Comparison of ENCODE assay signal across 10 cellular contexts in the genomic region with DNA sequence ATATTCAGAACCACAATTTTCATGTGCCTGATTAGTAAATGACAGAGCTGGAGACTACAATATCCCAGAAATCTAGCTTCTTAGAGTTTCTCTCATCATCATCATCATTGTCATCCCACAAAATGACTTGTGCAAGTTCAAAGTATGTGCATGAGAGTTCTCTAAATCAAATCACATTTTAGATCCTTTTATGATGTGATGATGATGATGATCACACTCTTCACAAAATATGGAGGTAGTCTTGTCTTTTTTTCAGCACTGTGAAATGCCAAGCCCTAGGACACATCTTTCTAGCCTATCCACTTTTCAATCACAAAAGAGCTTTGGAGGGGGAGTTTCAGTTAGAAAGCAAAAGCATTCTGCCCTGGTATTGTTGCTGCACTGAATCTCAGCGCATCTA. TPM values are rescaled to one million over a fixed set of nuclear protein-coding genes. Genes with fewer than 3 reads are reported as not detected.
A peak's percentile ranks its signal among the peaks of the same experiment; 100 is the strongest.
DNase-seq lines count a peak whose midpoint lies in the region; ATAC-seq and TF ChIP-seq lines count a peak whose summit lies in the region.
"Had no signal": no experiment of that assay in that cellular context is flagged by ENCODE, and none has a peak within 500 bp of the region (broad histone marks: within the 10 kb centered on the region; RNA-seq: fewer than 3 reads in every experiment).

No MANE protein-coding gene starts in this region.

- no peaks in the 10 kb centered on the region for H3K9me3 ChIP-seq in CD4-positive, CD25-positive, alpha-beta regulatory T cell (ENCODE audit: control insufficient read depth in 2 of 2, low read length in 2 of 2)
- H3K9me3 ChIP-seq in Karpas-422 (ENCODE audit: low read length) = no peaks in the 10 kb centered on the region
- H3K9me3 ChIP-seq in body of pancreas = no peaks in the 10 kb centered on the region

- peak overlapping the region; percentile 84 for H3K4me3 ChIP-seq in CD4-positive, CD25-positive, alpha-beta regulatory T cell (ENCODE audit: low read depth, low read length)
- H3K4me3 ChIP-seq in Karpas-422 (ENCODE audit: low read length) (no peak overlapping the region), body of pancreas (no peak overlapping the region)

- WGBS in body of pancreas, 2 donors = 0 to 100% methylated on average over 1 of the region's 1 CpG

- no peak for TF ChIP-seq POLR2A in body of pancreas (IDR thresholded peaks at IDR 0.05)

- no peak overlapping the region for H3K9ac ChIP-seq in Karpas-422 (ENCODE audit: low read length)

- no peaks in the 10 kb centered on the region for H3K27me3 ChIP-seq in CD4-positive, CD25-positive, alpha-beta regulatory T cell (ENCODE audit: control insufficient read depth, insufficient read depth, low read length)
- H3K27me3 ChIP-seq in Karpas-422 (ENCODE audit: low read length) (no peaks in the 10 kb centered on the region), body of pancreas (no peaks in the 10 kb centered on the region)

- no peak for TF ChIP-seq CTCF in body of pancreas (IDR thresholded peaks at IDR 0.05)

- DNase-seq in CD4-positive, CD25-positive, alpha-beta regulatory T cell = no peak
- no peak for DNase-seq in Karpas-422
- no peak for DNase-seq in activated naive CD8-positive, alpha-beta T cell treated with anti-CD3 and anti-CD28 coated beads, Interleukin-2, amount 50 U/mL, for 24 hours
- no peak for DNase-seq in natural killer cell treated with Interleukin-12 subunit alpha and Interleukin-12 subunit beta and Interleukin-15 and Interleukin-18, amount 100 ng/mL, for 72 hours (ENCODE audit: low spot score)
- DNase-seq in T1000 (lab: John Stamatoyannopoulos, UW) = no peak
- DNase-seq in NCI-H774 (lab: John Stamatoyannopoulos, UW) = no peak
- no peak for DNase-seq in body of pancreas
- DNase-seq in stimulated activated naive CD8-positive, alpha-beta T cell treated with anti-CD3 and anti-CD28 coated beads, Interleukin-15, Interleukin-2, amounts not matched to agents 100 U/mL and 50 U/mL, for 24 hours = no peak
- DNase-seq: activated gamma-delta T cell, NCI-H1436 had no signal

- H3K27ac Mint-ChIP-seq in CD4-positive, CD25-positive, alpha-beta regulatory T cell = peak overlapping the region; percentile 60 to 93 (median 86)
- peak overlapping the region; percentile 97 for H3K27ac Mint-ChIP-seq in activated naive CD8-positive, alpha-beta T cell treated with anti-CD3 and anti-CD28 coated beads, Interleukin-2, amount 50 U/mL, for 24 hours
- H3K27ac Mint-ChIP-seq in natural killer cell treated with Interleukin-12 subunit alpha and Interleukin-12 subunit beta and Interleukin-15 and Interleukin-18, amount 100 ng/mL, for 72 hours = peak overlapping the region; percentile 97 to 98

- no peaks in the 10 kb centered on the region for H3K79me2 ChIP-seq in Karpas-422 (ENCODE audit: low read length)

- ATAC-seq in CD4-positive, CD25-positive, alpha-beta regulatory T cell (ENCODE audit: low read depth in 2 of 2) = no peak
- ATAC-seq in activated naive CD8-positive, alpha-beta T cell treated with anti-CD3 and anti-CD28 coated beads, Interleukin-2, amount 50 U/mL, for 24 hours = no peak
- ATAC-seq in natural killer cell treated with Interleukin-12 subunit alpha and Interleukin-12 subunit beta and Interleukin-15 and Interleukin-18, amount 100 ng/mL, for 72 hours = no peak
- no peak for ATAC-seq in body of pancreas
- ATAC-seq in stimulated activated naive CD8-positive, alpha-beta T cell treated with anti-CD3 and anti-CD28 coated beads, Interleukin-15, Interleukin-2, amounts not matched to agents 100 U/mL and 50 U/mL, for 24 hours = no peak

- peak overlapping the region; percentile 75 for H3K4me2 ChIP-seq in Karpas-422 (ENCODE audit: low read depth, low read length, poor library complexity, severe bottlenecking)

- H4K20me1 ChIP-seq in Karpas-422 (ENCODE audit: insufficient read depth, low read depth, low read length) = no peaks in the 10 kb centered on the region; the same call in 1 of the 2 replicates

- no peaks in the 10 kb centered on the region for H3K36me3 ChIP-seq in CD4-positive, CD25-positive, alpha-beta regulatory T cell (ENCODE audit: control insufficient read depth, insufficient read depth, low read length)
- H3K36me3 ChIP-seq in Karpas-422 (ENCODE audit: insufficient read depth, low read length) (no peaks in the 10 kb centered on the region), body of pancreas (replicated peaks in 1 of 2; ENCODE audit: insufficient read depth in 1 of 2, low read depth in 2 of 2) (no peaks in the 10 kb centered on the region)

- peak overlapping the region; percentile 71 for H3K27ac ChIP-seq in CD4-positive, CD25-positive, alpha-beta regulatory T cell (ENCODE audit: insufficient read depth, low read length, poor library complexity, severe bottlenecking)
- H3K27ac ChIP-seq in Karpas-422 (ENCODE audit: low read length) = peak overlapping the region; percentile 61
- H3K27ac ChIP-seq in body of pancreas = peak overlapping the region in 2 of 4 donors; percentile 77 to 86

- no peaks in the 10 kb centered on the region for H3K36me3 Mint-ChIP-seq in CD4-positive, CD25-positive, alpha-beta regulatory T cell
- H3K36me3 Mint-ChIP-seq in activated naive CD8-positive, alpha-beta T cell treated with anti-CD3 and anti-CD28 coated beads, Interleukin-2, amount 50 U/mL, for 24 hours (ENCODE audit: low read depth) = no peaks in the 10 kb centered on the region
- H3K36me3 Mint-ChIP-seq in natural killer cell treated with Interleukin-12 subunit alpha and Interleukin-12 subunit beta and Interleukin-15 and Interleukin-18, amount 100 ng/mL, for 72 hours = no peaks in the 10 kb centered on the region

- H2AFZ ChIP-seq in Karpas-422 (ENCODE audit: low read length) = no peak overlapping the region

- H3K27me3 Mint-ChIP-seq in CD4-positive, CD25-positive, alpha-beta regulatory T cell = no peaks in the 10 kb centered on the region
- no peaks in the 10 kb centered on the region for H3K27me3 Mint-ChIP-seq in activated naive CD8-positive, alpha-beta T cell treated with anti-CD3 and anti-CD28 coated beads, Interleukin-2, amount 50 U/mL, for 24 hours
- H3K27me3 Mint-ChIP-seq in natural killer cell treated with Interleukin-12 subunit alpha and Interleukin-12 subunit beta and Interleukin-15 and Interleukin-18, amount 100 ng/mL, for 72 hours = peaks cover 0 to 3% of the 10 kb centered on the region in 2 donors

- H3K4me3 Mint-ChIP-seq in CD4-positive, CD25-positive, alpha-beta regulatory T cell = peak overlapping the region in 2 of 4 donors; percentile 27 to 81
- H3K4me3 Mint-ChIP-seq in activated naive CD8-positive, alpha-beta T cell treated with anti-CD3 and anti-CD28 coated beads, Interleukin-2, amount 50 U/mL, for 24 hours = peak overlapping the region; percentile 79
- H3K4me3 Mint-ChIP-seq in natural killer cell treated with Interleukin-12 subunit alpha and Interleukin-12 subunit beta and Interleukin-15 and Interleukin-18, amount 100 ng/mL, for 72 hours = peak overlapping the region; percentile 90

- intact Hi-C loops in body of pancreas (cut with DNase I) = no loop called here

- no peaks in the 10 kb centered on the region for H3K9me2 ChIP-seq in Karpas-422 (replicated peaks; ENCODE audit: insufficient read depth, low read length)

- no peaks in the 10 kb centered on the region for H3K9me3 Mint-ChIP-seq in CD4-positive, CD25-positive, alpha-beta regulatory T cell
- no peaks in the 10 kb centered on the region for H3K9me3 Mint-ChIP-seq in activated naive CD8-positive, alpha-beta T cell treated with anti-CD3 and anti-CD28 coated beads, Interleukin-2, amount 50 U/mL, for 24 hours
- no peaks in the 10 kb centered on the region for H3K9me3 Mint-ChIP-seq in natural killer cell treated with Interleukin-12 subunit alpha and Interleukin-12 subunit beta and Interleukin-15 and Interleukin-18, amount 100 ng/mL, for 72 hours

- H3K4me1 ChIP-seq in CD4-positive, CD25-positive, alpha-beta regulatory T cell (ENCODE audit: control insufficient read depth, insufficient read depth, low read length, poor library complexity, severe bottlenecking) = peaks cover 14% of the 10 kb centered on the region
- peaks cover 31% of the 10 kb centered on the region for H3K4me1 ChIP-seq in Karpas-422 (ENCODE audit: low read length)
- peaks cover 61% of the 10 kb centered on the region for H3K4me1 ChIP-seq in body of pancreas

- peaks cover 11 to 52% (median 16%) of the 10 kb centered on the region in 4 donors for H3K4me1 Mint-ChIP-seq in CD4-positive, CD25-positive, alpha-beta regulatory T cell
- H3K4me1 Mint-ChIP-seq in activated naive CD8-positive, alpha-beta T cell treated with anti-CD3 and anti-CD28 coated beads, Interleukin-2, amount 50 U/mL, for 24 hours = peaks cover 58% of the 10 kb centered on the region
- peaks cover 19 to 20% of the 10 kb centered on the region in 2 donors for H3K4me1 Mint-ChIP-seq in natural killer cell treated with Interleukin-12 subunit alpha and Interleukin-12 subunit beta and Interleukin-15 and Interleukin-18, amount 100 ng/mL, for 72 hours (ENCODE audit: low read depth in 2 of 2)

RNA-seq across cellular contexts. Expression of a gene that starts 7.4 kb away (rescaled TPM):
- 14.0 TPM for total RNA-seq in CD4-positive, CD25-positive, alpha-beta regulatory T cell
- 10 to 100 TPM; 11.8 to 18.5 (median 16.3) TPM for polyA plus RNA-seq in CD4-positive, CD25-positive, alpha-beta regulatory T cell
- total RNA-seq in Karpas-422 (2014; rRNA removed; shearing (Covaris generic); ENCODE audit: low replicate concordance) = 6.9 and 22.2 TPM in 2 replicates
- 10 to 100 TPM; 13.3 to 15.5 TPM for total RNA-seq in natural killer cell treated with Interleukin-12 subunit alpha and Interleukin-12 subunit beta and Interleukin-15 and Interleukin-18, amount 100 ng/mL, for 72 hours
- total RNA-seq in body of pancreas = 10 to 100 TPM in 1 of 2 donors, 1 to 10 TPM in 1; 6.3 to 14.8 TPM
